Comparison of ENCODE assay signal across 22 cellular contexts in the genomic region with DNA sequence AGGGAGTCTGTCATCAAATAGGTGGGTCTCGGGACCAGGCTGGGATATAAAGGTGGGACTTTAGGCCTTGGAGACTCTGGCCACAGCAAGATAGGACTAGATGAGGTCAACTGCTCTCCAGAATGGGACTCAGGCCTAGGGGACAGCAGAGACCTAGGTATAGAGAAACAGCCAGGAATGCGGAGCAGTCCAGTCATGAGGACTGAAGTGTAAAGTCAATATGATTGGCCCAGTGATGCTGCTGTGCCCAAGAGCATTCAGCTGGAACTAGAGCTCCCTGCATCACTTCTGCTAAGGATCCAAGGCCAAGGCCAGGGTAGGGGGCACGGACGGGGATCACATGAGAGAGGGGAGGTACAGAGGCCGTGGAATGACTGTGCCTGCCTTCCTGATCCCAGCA.
"Had no signal": no experiment of that assay in that cellular context is flagged by ENCODE, and none has a peak within 500 bp of the region (broad histone marks: within the 10 kb centered on the region; RNA-seq: fewer than 3 reads in every experiment).

No MANE protein-coding gene starts in this region.

- H3K4me3 Mint-ChIP-seq: endodermal cell; stimulated activated effector memory CD8-positive, alpha-beta T cell treated with anti-CD3 and anti-CD28 coated beads, Interleukin-12 subunit alpha, Interleukin-12 subunit beta, amount 100 ng/mL, for 72 hours had no signal

- DNase-seq: effector CD4-positive, alpha-beta T cell; endodermal cell; erythroblast; foreskin melanocyte; head of caudate nucleus; kidney; left colon; mammary epithelial cell; nucleus accumbens; pancreas; right cardiac atrium; stimulated activated CD4-positive, alpha-beta T cell treated with anti-CD3 and anti-CD28 coated beads, Interleukin-4, amount 100 ng/mL, for 1 hour; stimulated activated CD8-positive, alpha-beta memory T cell treated with anti-CD3 and anti-CD28 coated beads, Interleukin-4, amount 100 ng/mL, for 48 hours; stimulated activated naive CD8-positive, alpha-beta T cell treated with anti-CD3 and anti-CD28 coated beads, Interleukin-15, Interleukin-2, amounts not matched to agents 100 U/mL and 50 U/mL, for 24 hours; tibial artery; upper lobe of left lung had no signal

- H3K4me1 Mint-ChIP-seq: stimulated activated effector memory CD8-positive, alpha-beta T cell treated with anti-CD3 and anti-CD28 coated beads, Interleukin-12 subunit alpha, Interleukin-12 subunit beta, amount 100 ng/mL, for 72 hours had no signal

- ATAC-seq: left colon; pancreas; right cardiac atrium; stimulated activated effector memory CD8-positive, alpha-beta T cell treated with anti-CD3 and anti-CD28 coated beads, Interleukin-12 subunit alpha, Interleukin-12 subunit beta, amount 100 ng/mL, for 72 hours; stimulated activated naive CD8-positive, alpha-beta T cell treated with anti-CD3 and anti-CD28 coated beads, Interleukin-15, Interleukin-2, amounts not matched to agents 100 U/mL and 50 U/mL, for 24 hours had no signal

- H3K4me3 ChIP-seq: coronary artery, hepatocyte, pancreas, suprapubic skin, tibial artery, upper lobe of left lung, vagina had no signal

- H3K9me3 Mint-ChIP-seq: endodermal cell; stimulated activated effector memory CD8-positive, alpha-beta T cell treated with anti-CD3 and anti-CD28 coated beads, Interleukin-12 subunit alpha, Interleukin-12 subunit beta, amount 100 ng/mL, for 72 hours had no signal

- H3K4me1 ChIP-seq: vagina had no signal

- H3K9me3 ChIP-seq: pancreas, suprapubic skin, tibial artery, upper lobe of left lung, vagina had no signal

- H3K27ac Mint-ChIP-seq: endodermal cell; progenitor cell of endocrine pancreas; stimulated activated effector memory CD8-positive, alpha-beta T cell treated with anti-CD3 and anti-CD28 coated beads, Interleukin-12 subunit alpha, Interleukin-12 subunit beta, amount 100 ng/mL, for 72 hours had no signal

- H3K36me3 Mint-ChIP-seq: stimulated activated effector memory CD8-positive, alpha-beta T cell treated with anti-CD3 and anti-CD28 coated beads, Interleukin-12 subunit alpha, Interleukin-12 subunit beta, amount 100 ng/mL, for 72 hours had no signal

- H3K27me3 ChIP-seq: hepatocyte, pancreas, suprapubic skin, tibial artery, upper lobe of left lung, vagina had no signal

- H3K36me3 ChIP-seq: pancreas, suprapubic skin, tibial artery, upper lobe of left lung, vagina had no signal

- H3K27ac ChIP-seq: coronary artery, hepatocyte, pancreas, suprapubic skin, tibial artery, upper lobe of left lung, vagina had no signal
